ENCODE assay signal across 1 cellular context in the genomic region with DNA sequence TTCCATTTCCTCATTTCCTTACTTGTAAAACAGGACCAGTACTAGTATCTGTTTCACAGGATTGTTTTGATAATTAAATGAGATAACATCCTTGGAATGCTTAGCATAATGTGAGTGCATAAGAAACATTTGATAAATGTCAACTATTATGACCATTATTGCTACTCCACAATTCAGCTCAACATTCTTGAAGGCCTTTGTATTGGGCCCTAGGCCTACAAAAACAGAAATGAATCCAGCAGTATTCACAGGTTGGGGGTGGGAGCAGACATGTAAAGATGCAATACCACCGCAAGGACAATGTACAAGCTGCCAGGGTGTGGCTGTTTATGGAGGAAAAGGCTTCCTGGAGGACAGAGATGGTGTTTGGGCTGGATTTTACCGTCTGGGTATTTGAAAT.
TF ChIP-seq lines count a peak whose summit lies in the region.

No MANE protein-coding gene starts in this region.

TF ChIP-seq in HepG2, 621 proteins besides CTCF, POLR2A, EP300 and RAD21 (continued from another document):
- TF ChIP-seq RERE (CRISPR knock-in tag; IDR thresholded peaks at IDR 0.05; ENCODE audit: low read depth), result no peak
